In the genomic region with DNA sequence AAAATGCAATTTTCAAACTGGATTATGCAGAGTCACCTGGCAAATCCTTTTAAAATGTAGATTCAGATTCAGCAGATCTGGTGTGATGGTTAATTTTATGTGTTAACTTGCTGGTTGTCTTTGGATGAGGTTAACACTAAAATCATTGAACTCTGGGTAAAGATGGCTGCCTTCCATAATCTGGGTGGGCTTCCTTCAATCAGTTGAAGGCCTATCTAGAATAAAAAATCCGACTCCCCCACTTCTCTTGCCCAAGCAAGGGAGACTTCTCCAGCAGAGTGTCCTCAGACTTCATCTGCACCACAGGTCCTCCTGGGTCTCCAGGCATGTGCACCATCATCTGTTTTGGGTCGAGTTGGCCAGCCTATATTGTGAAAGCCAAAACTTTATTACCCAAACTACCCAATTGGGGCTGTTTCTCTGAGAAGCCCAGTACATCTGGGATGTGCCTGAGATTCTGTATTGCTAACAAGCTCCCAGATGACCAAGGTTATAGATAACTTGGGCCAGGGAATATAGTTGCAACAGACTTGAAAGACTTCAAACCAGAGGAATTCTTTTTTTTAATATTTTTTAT, we compare ENCODE assay signal across 10 cellular contexts. TPM values are rescaled to one million over a fixed set of nuclear protein-coding genes. Genes with fewer than 3 reads are reported as not detected.
DNase-seq lines count a peak whose midpoint lies in the region; ATAC-seq and TF ChIP-seq lines count a peak whose summit lies in the region.
"Had no signal": no experiment of that assay in that cellular context is flagged by ENCODE, and none has a peak within 500 bp of the region (broad histone marks: within the 10 kb centered on the region; RNA-seq: fewer than 3 reads in every experiment).

No MANE protein-coding gene starts in this region.

- no peaks in the 10 kb centered on the region for H3K36me3 Mint-ChIP-seq in mesothelial cell of epicardium

- peak overlapping the region; percentile 30 for H3K27ac Mint-ChIP-seq in mesothelial cell of epicardium

- peaks cover 20% of the 10 kb centered on the region for H3K4me1 Mint-ChIP-seq in mesothelial cell of epicardium

- H3K4me3 Mint-ChIP-seq in mesothelial cell of epicardium, result peak overlapping the region; percentile 38

- H3K4me3 ChIP-seq in right atrium auricular region, result no peak overlapping the region
- peak overlapping the region; percentile 99 for H3K4me3 ChIP-seq in adipocyte (ENCODE audit: low read length)

- peak overlapping the region; percentile 97 to 100 for H3K27ac ChIP-seq in right atrium auricular region

- peak overlapping the region; percentile 98 for H3K9ac ChIP-seq in adipocyte (ENCODE audit: low read length)

- H3K27me3 Mint-ChIP-seq in mesothelial cell of epicardium (ENCODE audit: low read depth), result no peaks in the 10 kb centered on the region

- H3K27me3 ChIP-seq in right atrium auricular region (no peaks in the 10 kb centered on the region), adipocyte (replicated peaks; ENCODE audit: control insufficient read depth, insufficient read depth, low read length) (no peaks in the 10 kb centered on the region)

- DNase-seq in right atrium auricular region (ENCODE audit: low spot score) (no peak), Right ventricle myocardium superior (no peak), adipocyte (ENCODE audit: low read depth) (no peak), mesothelial cell of epicardium (ENCODE audit: low spot score in 2 of 2, unreplicated experiment in 2 of 2) (no peak), NCI-H2029 treated with DMSO at 0.1 percent for 48 hours (lab: John Stamatoyannopoulos, UW) (no peak), posterior cingulate gyrus (no peak), GM13977 (ENCODE audit: low spot score) (no peak)
- DNase-seq: NCI-H2171; stimulated activated CD4-positive, alpha-beta T cell treated with anti-CD3 and anti-CD28 coated beads, Interleukin-4, amount 100 ng/mL, for 4 hours had no signal

- H3K9me3 Mint-ChIP-seq in mesothelial cell of epicardium, result no peaks in the 10 kb centered on the region

- no peaks in the 10 kb centered on the region for H3K9me3 ChIP-seq in right atrium auricular region
- no peaks in the 10 kb centered on the region for H3K9me3 ChIP-seq in adipocyte (ENCODE audit: control insufficient read depth, low read length)

- intact Hi-C loops in Right ventricle myocardium superior (cut with DNase I) (no loop called here), posterior cingulate gyrus (cut with DNase I) (no loop called here)

- in situ Hi-C loops in GM13977 (cut with MboI; ENCODE audit: low pct_unique_long_range_greater_than_20kb, low sequenced_read_pairs, unreplicated experiment), result no loop called here

- TF ChIP-seq CTCF in right atrium auricular region (IDR thresholded peaks at IDR 0.05), result no peak
- no peak for TF ChIP-seq CTCF in mesothelial cell of epicardium (IDR thresholded peaks at IDR 0.05; ENCODE audit: unreplicated experiment)
- no peak for TF ChIP-seq CTCF in GM13977 (IDR thresholded peaks at IDR 0.05; ENCODE audit: extremely low read depth, insufficient read depth, missing control alignments)

- H3K4me1 ChIP-seq in right atrium auricular region, result peaks cover 0 to 22% of the 10 kb centered on the region in 2 donors
- peaks cover 35% of the 10 kb centered on the region for H3K4me1 ChIP-seq in adipocyte (ENCODE audit: control insufficient read depth, insufficient read depth, low read length)

- no peaks in the 10 kb centered on the region for H3K36me3 ChIP-seq in right atrium auricular region
- H3K36me3 ChIP-seq in adipocyte (ENCODE audit: control insufficient read depth, insufficient read depth, low read length, severe bottlenecking), result no peaks in the 10 kb centered on the region

- ATAC-seq in Right ventricle myocardium superior (ENCODE audit: poor library complexity) (no peak), GM19035 (IDR thresholded peaks at IDR 0.05; ENCODE audit: unreplicated experiment) (no peak)

RNA-seq across cellular contexts. Expression of gene SLC17A5, which starts 1.6 kb away (rescaled TPM):
- total RNA-seq in right atrium auricular region, result 10 to 100 TPM; 10.2 to 11.8 TPM
- total RNA-seq in Right ventricle myocardium superior, result 4.1 TPM
- total RNA-seq in mesothelial cell of epicardium, result 10.1 to 11.8 TPM (median 10.3 TPM) in 3 replicates

RNA-seq across cellular contexts. Expression of gene CD109, which starts 40.6 kb away (rescaled TPM):
- total RNA-seq in right atrium auricular region, result 10 to 100 TPM; 18.7 to 30.1 TPM
- total RNA-seq in Right ventricle myocardium superior, result 6.7 TPM
- total RNA-seq in mesothelial cell of epicardium, result 3.7 to 4.3 TPM (median 3.8 TPM) in 3 replicates
